ENCODE assay signal across 1 cellular context in the genomic region with DNA sequence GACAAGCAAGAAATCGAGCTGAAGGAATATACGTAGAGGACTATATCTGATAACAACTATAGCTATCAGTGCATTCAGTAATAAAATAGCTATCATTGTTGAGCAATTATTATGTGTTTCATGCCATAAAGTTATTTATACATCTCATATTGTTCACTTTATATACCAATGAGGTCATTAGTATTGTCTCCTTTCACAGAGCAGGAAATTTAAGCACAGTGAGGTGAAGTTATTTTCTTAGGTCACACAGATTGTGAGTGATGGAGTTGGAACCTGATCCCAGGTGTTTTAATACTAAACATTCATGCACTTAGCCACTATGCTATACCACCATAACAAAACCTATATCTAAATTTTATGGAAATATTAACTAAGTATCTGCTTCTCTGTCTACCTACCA.
TF ChIP-seq lines count a peak whose summit lies in the region.

No MANE protein-coding gene starts in this region.

TF ChIP-seq in HepG2, 621 proteins besides CTCF, POLR2A, EP300 and RAD21 (continued from another document):
- TF ChIP-seq, protein P1, sequence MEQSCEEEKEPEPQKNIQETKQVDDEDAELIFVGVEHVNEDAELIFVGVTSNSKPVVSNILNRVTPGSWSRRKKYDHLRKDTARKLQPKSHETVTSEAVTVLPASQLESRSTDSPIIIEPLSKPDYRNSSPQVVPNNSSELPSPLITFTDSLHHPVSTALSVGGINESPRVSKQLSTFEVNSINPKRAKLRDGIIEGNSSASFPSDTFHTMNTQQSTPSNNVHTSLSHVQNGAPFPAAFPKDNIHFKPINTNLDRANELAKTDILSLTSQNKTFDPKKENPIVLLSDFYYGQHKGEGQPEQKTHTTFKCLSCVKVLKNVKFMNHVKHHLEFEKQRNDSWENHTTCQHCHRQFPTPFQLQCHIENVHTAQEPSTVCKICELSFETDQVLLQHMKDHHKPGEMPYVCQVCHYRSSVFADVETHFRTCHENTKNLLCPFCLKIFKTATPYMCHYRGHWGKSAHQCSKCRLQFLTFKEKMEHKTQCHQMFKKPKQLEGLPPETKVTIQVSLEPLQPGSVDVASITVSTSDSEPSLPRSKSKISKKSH (CRISPR knock-in tag; IDR thresholded peaks at IDR 0.05; ENCODE audit: borderline replicate concordance), result no peak
- TF ChIP-seq ADNP (CRISPR knock-in tag; IDR thresholded peaks at IDR 0.05) (no peak), MED1 (CRISPR knock-in tag; IDR thresholded peaks at IDR 0.05) (no peak)
TF ChIP-seq in HepG2: peak in this region for 1.
